Comparison of ENCODE assay signal across 6 cellular contexts in genomic region chr19:48403606-48404005, GRCh38. TPM values are rescaled to one million over a fixed set of nuclear protein-coding genes. Genes with fewer than 3 reads are reported as not detected.
A peak's percentile ranks its signal among the peaks of the same experiment; 100 is the strongest.
DNase-seq lines count a peak whose midpoint lies in the region; ATAC-seq and TF ChIP-seq lines count a peak whose summit lies in the region.

No MANE protein-coding gene starts in this region.

- no peak overlapping the region for H3K27ac ChIP-seq in gastroesophageal sphincter

- no peak overlapping the region for H3K4me3 ChIP-seq in gastroesophageal sphincter

- H3K36me3 ChIP-seq in gastroesophageal sphincter: no peaks in the 10 kb centered on the region

- TF ChIP-seq EP300 in gastroesophageal sphincter (IDR thresholded peaks at IDR 0.05): no peak

- no peak for TF ChIP-seq CTCF in gastroesophageal sphincter (IDR thresholded peaks at IDR 0.05)

- peak overlapping the region; percentile 22 to 32 for H3K27ac Mint-ChIP-seq in natural killer cell treated with Interleukin-12 subunit alpha and Interleukin-12 subunit beta and Interleukin-15 and Interleukin-18, amount 100 ng/mL, for 72 hours

- H3K9me3 ChIP-seq in gastroesophageal sphincter: peaks cover 0 to 8% (median 0%) of the 10 kb centered on the region in 3 donors

- no peak for TF ChIP-seq POLR2A in gastroesophageal sphincter (IDR thresholded peaks at IDR 0.05)

- peaks cover 4% of the 10 kb centered on the region for H3K9me3 Mint-ChIP-seq in natural killer cell treated with Interleukin-12 subunit alpha and Interleukin-12 subunit beta and Interleukin-15 and Interleukin-18, amount 100 ng/mL, for 72 hours

- no peaks in the 10 kb centered on the region for H3K36me3 Mint-ChIP-seq in natural killer cell treated with Interleukin-12 subunit alpha and Interleukin-12 subunit beta and Interleukin-15 and Interleukin-18, amount 100 ng/mL, for 72 hours

- peaks cover 49% of the 10 kb centered on the region for H3K27me3 ChIP-seq in gastroesophageal sphincter

- peak; percentile 69 for DNase-seq in activated CD8-positive, alpha-beta memory T cell treated with anti-CD3 and anti-CD28 coated beads for 24 hours
- DNase-seq in activated CD8-positive, alpha-beta memory T cell treated with anti-CD3 and anti-CD28 coated beads, Interleukin-2, amount 50 U/mL, for 48 hours: no peak
- DNase-seq in NCI-H1694 treated with DMSO at 0.1 percent for 48 hours (lab: John Stamatoyannopoulos, UW) (peak; percentile 63), astrocyte of the hippocampus (ENCODE audit: low read depth, low spot score) (peak; percentile 70)
- peak; percentile 71 for DNase-seq in natural killer cell treated with Interleukin-12 subunit alpha and Interleukin-12 subunit beta and Interleukin-15 and Interleukin-18, amount 100 ng/mL, for 72 hours (ENCODE audit: low spot score)

- H3K4me3 Mint-ChIP-seq in natural killer cell treated with Interleukin-12 subunit alpha and Interleukin-12 subunit beta and Interleukin-15 and Interleukin-18, amount 100 ng/mL, for 72 hours: peak overlapping the region; percentile 17

- peaks cover 15 to 16% of the 10 kb centered on the region in 2 donors for H3K27me3 Mint-ChIP-seq in natural killer cell treated with Interleukin-12 subunit alpha and Interleukin-12 subunit beta and Interleukin-15 and Interleukin-18, amount 100 ng/mL, for 72 hours

- no CpG with 5 or more reads among the region's 3 CpGs for WGBS in gastroesophageal sphincter (ENCODE audit: low coverage in 1 of 2), 2 donors

- ATAC-seq in natural killer cell treated with Interleukin-12 subunit alpha and Interleukin-12 subunit beta and Interleukin-15 and Interleukin-18, amount 100 ng/mL, for 72 hours: peak; percentile 72 to 76
- no peak for ATAC-seq in gastroesophageal sphincter

- peaks cover 34 to 45% of the 10 kb centered on the region in 2 donors for H3K4me1 Mint-ChIP-seq in natural killer cell treated with Interleukin-12 subunit alpha and Interleukin-12 subunit beta and Interleukin-15 and Interleukin-18, amount 100 ng/mL, for 72 hours (ENCODE audit: low read depth in 2 of 2)

- H3K4me1 ChIP-seq in gastroesophageal sphincter: peaks cover 0 to 4% (median 0%) of the 10 kb centered on the region in 3 donors

RNA-seq across cellular contexts. Expression of gene GRIN2D, which starts 10.1 kb away (rescaled TPM):
- under 1 TPM; 0.14 to 0.42 TPM for total RNA-seq in natural killer cell treated with Interleukin-12 subunit alpha and Interleukin-12 subunit beta and Interleukin-15 and Interleukin-18, amount 100 ng/mL, for 72 hours
- under 1 TPM in 3 of 4 donors, not detected in 1; 0.08 to 0.62 (median 0.47) TPM for total RNA-seq in gastroesophageal sphincter

RNA-seq across cellular contexts. Expression of gene KDELR1, which starts 12.3 kb away (rescaled TPM):
- total RNA-seq in natural killer cell treated with Interleukin-12 subunit alpha and Interleukin-12 subunit beta and Interleukin-15 and Interleukin-18, amount 100 ng/mL, for 72 hours: 10 to 100 TPM; 64.4 to 80.9 TPM
- total RNA-seq in gastroesophageal sphincter: 10 to 100 TPM; 60.4 to 87.9 (median 70.8) TPM

RNA-seq across cellular contexts. Expression of gene SYNGR4, which starts 39.4 kb away (rescaled TPM):
- total RNA-seq in natural killer cell treated with Interleukin-12 subunit alpha and Interleukin-12 subunit beta and Interleukin-15 and Interleukin-18, amount 100 ng/mL, for 72 hours: under 1 TPM in 1 of 2 donors, not detected in 1; 0.45 TPM
- not detected for total RNA-seq in gastroesophageal sphincter

RNA-seq across cellular contexts. Expression of gene TMEM143, which starts 39.9 kb away (rescaled TPM):
- total RNA-seq in natural killer cell treated with Interleukin-12 subunit alpha and Interleukin-12 subunit beta and Interleukin-15 and Interleukin-18, amount 100 ng/mL, for 72 hours: 10 to 100 TPM in 1 of 2 donors, 1 to 10 TPM in 1; 6.9 to 25.5 TPM
- 10 to 100 TPM in 1 of 4 donors, 1 to 10 TPM in 3; 2.8 to 13.1 (median 6.6) TPM for total RNA-seq in gastroesophageal sphincter

RNA-seq across cellular contexts. Expression of gene GRWD1, which starts 42.2 kb away (rescaled TPM):
- 100 to 1,000 TPM in 1 of 2 donors, 10 to 100 TPM in 1; 60.6 to 104 TPM for total RNA-seq in natural killer cell treated with Interleukin-12 subunit alpha and Interleukin-12 subunit beta and Interleukin-15 and Interleukin-18, amount 100 ng/mL, for 72 hours
- total RNA-seq in gastroesophageal sphincter: 10 to 100 TPM; 28.9 to 33.1 (median 32.7) TPM
